ENCODE assay signal across 18 cellular contexts in genomic region chr2:146213674-146214073, GRCh38.
DNase-seq lines count a peak whose midpoint lies in the region; ATAC-seq, FAIRE-seq and TF ChIP-seq lines count a peak whose summit lies in the region.
"Had no signal": no experiment of that assay in that cellular context is flagged by ENCODE, and none has a peak within 500 bp of the region (broad histone marks: within the 10 kb centered on the region; RNA-seq: fewer than 3 reads in every experiment).

No MANE protein-coding gene starts in this region.

- TF ChIP-seq POLR2A in body of pancreas (IDR thresholded peaks at IDR 0.05) (no peak), right lobe of liver (IDR thresholded peaks at IDR 0.05) (no peak), GM12892 (IDR thresholded peaks at IDR 0.05; ENCODE audit: low read depth, low read length) (no peak)

- H2AFZ ChIP-seq in smooth muscle cell (ENCODE audit: low read depth), result peak overlapping the region; percentile 23

- intact Hi-C loops in body of pancreas (cut with DNase I), result no loop called here
- intact Hi-C loops in right lobe of liver (cut with DNase I), result no loop called here

- DNase-seq in D721Med (ENCODE audit: insufficient read length, low spot score) (no peak), body of pancreas (no peak), right lobe of liver (no peak), smooth muscle cell (lab: John Stamatoyannopoulos, UW; ENCODE audit: unreplicated experiment) (no peak), endodermal cell (no peak), NCI-H446 treated with DMSO at 0.1 percent for 48 hours (lab: John Stamatoyannopoulos, UW) (no peak), UCSD-AML1 (lab: John Stamatoyannopoulos, UW; ENCODE audit: unreplicated experiment) (no peak), GM12892 (ENCODE audit: insufficient read length) (no peak)
- DNase-seq: CD8-positive, alpha-beta T cell; DMS153; DMS79; GDM1; GOT3; H7 had no signal

- ATAC-seq in body of pancreas, result no peak
- peak in 3 of 4 donors; percentile 8 to 48 (median 32) for ATAC-seq in right lobe of liver
- ATAC-seq: CD8-positive, alpha-beta T cell had no signal

- H3K27me3 ChIP-seq in body of pancreas (no peaks in the 10 kb centered on the region), right lobe of liver (no peaks in the 10 kb centered on the region), smooth muscle cell (ENCODE audit: low read depth) (no peaks in the 10 kb centered on the region), endodermal cell (ENCODE audit: control insufficient read depth, insufficient read depth, low read length, poor library complexity, severe bottlenecking) (no peaks in the 10 kb centered on the region)
- H3K27me3 ChIP-seq: BLaER1 treated with 17β-estradiol and CSF1 and Interleukin-3, amounts not matched to agents 10 nM and 100 nM had no signal

- FAIRE-seq in D721Med (lab: Jason Lieb, UNC), result peak; percentile 53
- FAIRE-seq in GM12892 (lab: Jason Lieb, UNC), result no peak
- FAIRE-seq: A204.1 had no signal

- TF ChIP-seq CTCF in D721Med (IDR thresholded peaks at IDR 0.05; ENCODE audit: insufficient read depth, missing control alignments) (no peak), body of pancreas (IDR thresholded peaks at IDR 0.05) (no peak), right lobe of liver (IDR thresholded peaks at IDR 0.05) (no peak), smooth muscle cell (IDR thresholded peaks at IDR 0.05; ENCODE audit: borderline replicate concordance, insufficient read depth, poor library complexity, severe bottlenecking) (no peak), endodermal cell (conservative IDR thresholded peaks at IDR 0.05) (no peak)

- H3K9me3 Mint-ChIP-seq in endodermal cell, result peaks cover 9% of the 10 kb centered on the region

- peak overlapping the region in 3 of 4 donors; percentile 46 to 76 (median 54) for H3K27ac ChIP-seq in body of pancreas
- H3K27ac ChIP-seq in right lobe of liver, result peak overlapping the region in 2 of 3 donors; percentile 62 to 65
- H3K27ac ChIP-seq in smooth muscle cell (ENCODE audit: low read depth), result no peak overlapping the region
- H3K27ac ChIP-seq in endodermal cell (ENCODE audit: low read depth, low read length), result no peak overlapping the region
- H3K27ac ChIP-seq: BLaER1 treated with 17β-estradiol and CSF1 and Interleukin-3, amounts not matched to agents 10 nM and 100 nM; KMS-11 had no signal

- no peaks in the 10 kb centered on the region for H3K36me3 Mint-ChIP-seq in endodermal cell (ENCODE audit: low read depth)
- H3K36me3 Mint-ChIP-seq: CD8-positive, alpha-beta T cell had no signal

- no peaks in the 10 kb centered on the region for H3F3A ChIP-seq in smooth muscle cell (ENCODE audit: low read depth)

- no peak overlapping the region for H3K27ac Mint-ChIP-seq in endodermal cell
- H3K27ac Mint-ChIP-seq: B cell; CD8-positive, alpha-beta T cell had no signal

- H3K4me1 Mint-ChIP-seq in endodermal cell, result peaks cover 2% of the 10 kb centered on the region
- H3K4me1 Mint-ChIP-seq: B cell had no signal

- H3K79me2 ChIP-seq in smooth muscle cell (ENCODE audit: low read depth), result no peaks in the 10 kb centered on the region

- H3K9me3 ChIP-seq in body of pancreas (no peaks in the 10 kb centered on the region), right lobe of liver (no peaks in the 10 kb centered on the region), smooth muscle cell (replicated peaks; ENCODE audit: low read depth) (no peaks in the 10 kb centered on the region), endodermal cell (ENCODE audit: control insufficient read depth, low read length) (no peaks in the 10 kb centered on the region)
- H3K9me3 ChIP-seq: BLaER1 treated with 17β-estradiol and CSF1 and Interleukin-3, amounts not matched to agents 10 nM and 100 nM had no signal

- H3K4me3 Mint-ChIP-seq in endodermal cell, result no peak overlapping the region
- H3K4me3 Mint-ChIP-seq: B cell; CD8-positive, alpha-beta T cell had no signal

- H4K20me1 ChIP-seq in smooth muscle cell (ENCODE audit: low read depth), result no peaks in the 10 kb centered on the region
- H4K20me1 ChIP-seq: BLaER1 treated with 17β-estradiol and CSF1 and Interleukin-3, amounts not matched to agents 10 nM and 100 nM had no signal

- no peaks in the 10 kb centered on the region for H3K27me3 Mint-ChIP-seq in endodermal cell (ENCODE audit: insufficient read depth)
- H3K27me3 Mint-ChIP-seq: B cell had no signal

- no peak overlapping the region for H3K4me3 ChIP-seq in body of pancreas
- no peak overlapping the region for H3K4me3 ChIP-seq in right lobe of liver
- no peak overlapping the region for H3K4me3 ChIP-seq in smooth muscle cell
- no peak overlapping the region for H3K4me3 ChIP-seq in endodermal cell (ENCODE audit: low read length)
- H3K4me3 ChIP-seq: BLaER1 treated with 17β-estradiol and CSF1 and Interleukin-3, amounts not matched to agents 10 nM and 100 nM had no signal

- H3K9ac ChIP-seq in smooth muscle cell (ENCODE audit: low read depth) (no peak overlapping the region), endodermal cell (ENCODE audit: extremely low read depth, low read length, poor library complexity, severe bottlenecking) (no peak overlapping the region)
- H3K9ac ChIP-seq: BLaER1 treated with 17β-estradiol and CSF1 and Interleukin-3, amounts not matched to agents 10 nM and 100 nM; KMS-11 had no signal

- no peak overlapping the region for H3K4me2 ChIP-seq in smooth muscle cell
- H3K4me2 ChIP-seq: BLaER1 treated with 17β-estradiol and CSF1 and Interleukin-3, amounts not matched to agents 10 nM and 100 nM; KMS-11 had no signal

- H3K4me1 ChIP-seq in body of pancreas, result peaks cover 25% of the 10 kb centered on the region
- H3K4me1 ChIP-seq in right lobe of liver, result peaks cover 0 to 4% (median 0%) of the 10 kb centered on the region in 4 donors
- no peaks in the 10 kb centered on the region for H3K4me1 ChIP-seq in smooth muscle cell (ENCODE audit: low read depth)
- H3K4me1 ChIP-seq in endodermal cell (ENCODE audit: control insufficient read depth, insufficient read depth, low read length), result no peaks in the 10 kb centered on the region
- H3K4me1 ChIP-seq: BLaER1 treated with 17β-estradiol and CSF1 and Interleukin-3, amounts not matched to agents 10 nM and 100 nM had no signal

- H3K36me3 ChIP-seq in body of pancreas (replicated peaks in 1 of 2; ENCODE audit: insufficient read depth in 1 of 2, low read depth in 2 of 2) (no peaks in the 10 kb centered on the region), right lobe of liver (no peaks in the 10 kb centered on the region), smooth muscle cell (ENCODE audit: low read depth) (no peaks in the 10 kb centered on the region), endodermal cell (ENCODE audit: control insufficient read depth, insufficient read depth, low read length) (no peaks in the 10 kb centered on the region)
- H3K36me3 ChIP-seq: BLaER1 treated with 17β-estradiol and CSF1 and Interleukin-3, amounts not matched to agents 10 nM and 100 nM had no signal

Comparison
In these comparisons a context has a peak if more than half of its experiments do, and no peak if none do; other contexts are left out.
1. H3K27ac ChIP-seq: peak in body of pancreas (3 of 4) and right lobe of liver (2 of 3); none in smooth muscle cell (single experiment) and endodermal cell (single experiment).